In genomic region chr2:207166349-207167128, GRCh38 we compare ENCODE assay signal across 1 cellular context.
TF ChIP-seq lines count a peak whose summit lies in the region.

No MANE protein-coding gene starts in this region.

TF ChIP-seq in WTC11, 78 proteins besides CTCF, POLR2A, EP300 and RAD21 (continued from another document and continues in another):
- peak; percentile 84 for TF ChIP-seq ZNF416 (CRISPR knock-in tag; IDR thresholded peaks at IDR 0.05)
- TF ChIP-seq, protein P1, sequence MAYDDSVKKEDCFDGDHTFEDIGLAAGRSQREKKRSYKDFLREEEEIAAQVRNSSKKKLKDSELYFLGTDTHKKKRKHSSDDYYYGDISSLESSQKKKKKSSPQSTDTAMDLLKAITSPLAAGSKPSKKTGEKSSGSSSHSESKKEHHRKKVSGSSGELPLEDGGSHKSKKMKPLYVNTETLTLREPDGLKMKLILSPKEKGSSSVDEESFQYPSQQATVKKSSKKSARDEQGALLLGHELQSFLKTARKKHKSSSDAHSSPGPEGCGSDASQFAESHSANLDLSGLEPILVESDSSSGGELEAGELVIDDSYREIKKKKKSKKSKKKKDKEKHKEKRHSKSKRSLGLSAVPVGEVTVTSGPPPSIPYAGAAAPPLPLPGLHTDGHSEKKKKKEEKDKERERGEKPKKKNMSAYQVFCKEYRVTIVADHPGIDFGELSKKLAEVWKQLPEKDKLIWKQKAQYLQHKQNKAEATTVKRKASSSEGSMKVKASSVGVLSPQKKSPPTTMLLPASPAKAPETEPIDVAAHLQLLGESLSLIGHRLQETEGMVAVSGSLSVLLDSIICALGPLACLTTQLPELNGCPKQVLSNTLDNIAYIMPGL (CRISPR knock-in tag; IDR thresholded peaks at IDR 0.05) = peak; percentile 88; the same call in 1 of the 2 replicates
- peak; percentile 79; the same call in 1 of the 2 replicates for TF ChIP-seq NFATC4 (CRISPR knock-in tag; IDR thresholded peaks at IDR 0.05)
- no peak for TF ChIP-seq NR1H2 (CRISPR knock-in tag; IDR thresholded peaks at IDR 0.05)
- TF ChIP-seq SMAD4 (CRISPR knock-in tag; IDR thresholded peaks at IDR 0.05) = no peak
- no peak for TF ChIP-seq CREB1 (CRISPR knock-in tag; IDR thresholded peaks at IDR 0.05)
- no peak; the same call in 1 of the 2 replicates for TF ChIP-seq SP1 (CRISPR knock-in tag; conservative IDR thresholded peaks at IDR 0.05)
- no peak for TF ChIP-seq USF2 (CRISPR knock-in tag; IDR thresholded peaks at IDR 0.05)
- no peak for TF ChIP-seq NR3C1 (CRISPR knock-in tag; conservative IDR thresholded peaks at IDR 0.05; ENCODE audit: low read depth)
- TF ChIP-seq, protein P2, sequence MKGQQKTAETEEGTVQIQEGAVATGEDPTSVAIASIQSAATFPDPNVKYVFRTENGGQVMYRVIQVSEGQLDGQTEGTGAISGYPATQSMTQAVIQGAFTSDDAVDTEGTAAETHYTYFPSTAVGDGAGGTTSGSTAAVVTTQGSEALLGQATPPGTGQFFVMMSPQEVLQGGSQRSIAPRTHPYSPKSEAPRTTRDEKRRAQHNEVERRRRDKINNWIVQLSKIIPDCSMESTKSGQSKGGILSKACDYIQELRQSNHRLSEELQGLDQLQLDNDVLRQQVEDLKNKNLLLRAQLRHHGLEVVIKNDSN (CRISPR knock-in tag; IDR thresholded peaks at IDR 0.05) = no peak; the same call in 1 of the 2 replicates
- TF ChIP-seq, protein P3, sequence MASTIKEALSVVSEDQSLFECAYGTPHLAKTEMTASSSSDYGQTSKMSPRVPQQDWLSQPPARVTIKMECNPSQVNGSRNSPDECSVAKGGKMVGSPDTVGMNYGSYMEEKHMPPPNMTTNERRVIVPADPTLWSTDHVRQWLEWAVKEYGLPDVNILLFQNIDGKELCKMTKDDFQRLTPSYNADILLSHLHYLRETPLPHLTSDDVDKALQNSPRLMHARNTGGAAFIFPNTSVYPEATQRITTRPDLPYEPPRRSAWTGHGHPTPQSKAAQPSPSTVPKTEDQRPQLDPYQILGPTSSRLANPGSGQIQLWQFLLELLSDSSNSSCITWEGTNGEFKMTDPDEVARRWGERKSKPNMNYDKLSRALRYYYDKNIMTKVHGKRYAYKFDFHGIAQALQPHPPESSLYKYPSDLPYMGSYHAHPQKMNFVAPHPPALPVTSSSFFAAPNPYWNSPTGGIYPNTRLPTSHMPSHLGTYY (CRISPR knock-in tag; IDR thresholded peaks at IDR 0.05) = 0 out of 2 replicates have a peak, but pooled peaks have one; percentile 1
- peak; percentile 84; the same call in 1 of the 2 replicates for TF ChIP-seq KAT7 (CRISPR knock-in tag; IDR thresholded peaks at IDR 0.05; ENCODE audit: borderline replicate concordance)
- TF ChIP-seq EMX1 (CRISPR knock-in tag; IDR thresholded peaks at IDR 0.05) = peak; percentile 91
- TF ChIP-seq ZNF219 (CRISPR knock-in tag; IDR thresholded peaks at IDR 0.05; ENCODE audit: borderline replicate concordance) = no peak
- TF ChIP-seq AR (CRISPR knock-in tag; IDR thresholded peaks at IDR 0.05) = peak; percentile 72
- TF ChIP-seq FOXJ3 (CRISPR knock-in tag; IDR thresholded peaks at IDR 0.05; ENCODE audit: borderline replicate concordance) = no peak
- peak; percentile 47; the same call in 1 of the 2 replicates for TF ChIP-seq ETV6 (CRISPR knock-in tag; IDR thresholded peaks at IDR 0.05)
- no peak for TF ChIP-seq ATF6 (CRISPR knock-in tag; IDR thresholded peaks at IDR 0.05)
- TF ChIP-seq ZBTB43 (CRISPR knock-in tag; IDR thresholded peaks at IDR 0.05) = 0 out of 2 replicates have a peak, but pooled peaks have one; percentile 73
- TF ChIP-seq CREM (CRISPR knock-in tag; IDR thresholded peaks at IDR 0.05) = peak; percentile 78; the same call in 1 of the 2 replicates
- peak; percentile 53; the same call in 1 of the 2 replicates for TF ChIP-seq ZNF317 (CRISPR knock-in tag; IDR thresholded peaks at IDR 0.05; ENCODE audit: borderline replicate concordance, low read depth)
- TF ChIP-seq OVOL2 (CRISPR knock-in tag; IDR thresholded peaks at IDR 0.05; ENCODE audit: borderline replicate concordance) = no peak
- TF ChIP-seq AFF4 (CRISPR knock-in tag; IDR thresholded peaks at IDR 0.05; ENCODE audit: borderline replicate concordance) = peak; percentile 32; the same call in 1 of the 2 replicates
- no peak for TF ChIP-seq SOX15 (CRISPR knock-in tag; IDR thresholded peaks at IDR 0.05)
- peak; percentile 64; the same call in 1 of the 2 replicates for TF ChIP-seq E2F5 (CRISPR knock-in tag; IDR thresholded peaks at IDR 0.05)
- no peak for TF ChIP-seq FOXK1 (CRISPR knock-in tag; IDR thresholded peaks at IDR 0.05)
- TF ChIP-seq ZNF671 (CRISPR knock-in tag; IDR thresholded peaks at IDR 0.05) = peak; percentile 84
- no peak for TF ChIP-seq ZNF512 (CRISPR knock-in tag; IDR thresholded peaks at IDR 0.05; ENCODE audit: borderline replicate concordance)
- TF ChIP-seq NFYB (CRISPR knock-in tag; conservative IDR thresholded peaks at IDR 0.05; ENCODE audit: low read depth) = no peak
- TF ChIP-seq, protein P4, sequence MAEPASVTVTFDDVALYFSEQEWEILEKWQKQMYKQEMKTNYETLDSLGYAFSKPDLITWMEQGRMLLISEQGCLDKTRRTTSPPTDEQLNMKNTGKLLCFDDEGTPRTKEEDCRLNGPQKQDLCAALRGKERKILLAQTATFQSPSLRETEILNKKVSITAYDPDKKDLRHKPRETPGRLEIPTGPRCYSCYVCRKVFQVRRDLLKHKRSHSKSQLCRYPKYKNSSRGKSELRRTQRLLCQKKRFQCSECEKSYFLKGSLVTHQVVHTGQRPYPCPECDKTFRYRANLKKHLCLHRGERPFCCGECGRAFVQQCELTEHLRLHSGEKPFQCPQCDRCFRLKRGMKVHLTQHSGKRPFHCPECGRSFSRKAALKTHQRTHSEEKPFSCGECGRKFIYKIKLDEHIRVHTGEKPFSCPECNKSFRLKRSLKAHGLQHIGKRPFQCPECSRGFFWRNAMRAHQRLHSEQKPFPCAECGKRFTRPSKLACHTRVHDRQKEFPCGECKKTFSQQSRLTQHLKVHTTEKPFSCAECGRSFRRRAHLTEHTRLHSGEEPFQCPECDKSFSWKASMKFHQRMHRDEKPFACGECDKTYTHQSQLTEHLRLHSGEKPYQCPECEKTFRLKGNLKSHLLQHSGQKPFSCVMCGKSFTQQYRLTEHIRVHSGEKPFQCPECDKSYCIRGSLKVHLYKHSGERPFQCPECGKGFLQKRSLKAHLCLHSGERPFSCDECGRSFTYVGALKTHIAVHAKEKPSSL (CRISPR knock-in tag; conservative IDR thresholded peaks at IDR 0.05) = peak; percentile 69
- TF ChIP-seq RELA (CRISPR knock-in tag; IDR thresholded peaks at IDR 0.05; ENCODE audit: borderline replicate concordance) = peak; percentile 30; the same call in 1 of the 2 replicates
- TF ChIP-seq E2F4 (CRISPR knock-in tag; IDR thresholded peaks at IDR 0.05; ENCODE audit: borderline replicate concordance, low read depth) = 0 out of 2 replicates have a peak, but pooled peaks have one; percentile 62
